Comparison of ENCODE assay signal across 8 cellular contexts in genomic region chr1:201714542-201715276, GRCh38.
DNase-seq lines count a peak whose midpoint lies in the region; ATAC-seq, FAIRE-seq and TF ChIP-seq lines count a peak whose summit lies in the region.

No MANE protein-coding gene starts in this region.

- DNase-seq in DMS 273 treated with DMSO at 0.1 percent for 48 hours (lab: John Stamatoyannopoulos, UW) (peak; percentile 32), RCC 7860 (ENCODE audit: low spot score) (peak; percentile 100), epithelial cell of prostate (ENCODE audit: low read depth, low spot score) (peak; percentile 92), neural progenitor cell (ENCODE audit: low spot score) (peak; percentile 44), progenitor cell of endocrine pancreas (ENCODE audit: low spot score, unreplicated experiment) (no peak)

- H3K4me1 Mint-ChIP-seq in neural progenitor cell (peaks cover 42% of the 10 kb centered on the region), progenitor cell of endocrine pancreas (ENCODE audit: low read depth) (peaks cover 1% of the 10 kb centered on the region)
- H3K4me1 Mint-ChIP-seq in activated T-helper 17 cell treated with anti-CD3 and anti-CD28 coated beads, Interleukin-2, amount 50 U/mL, for 72 hours = no peaks in the 10 kb centered on the region

- H3K4me3 Mint-ChIP-seq in neural progenitor cell (no peak overlapping the region), progenitor cell of endocrine pancreas (ENCODE audit: low read depth) (no peak overlapping the region)
- no peak overlapping the region for H3K4me3 Mint-ChIP-seq in activated T-helper 17 cell treated with anti-CD3 and anti-CD28 coated beads, Interleukin-2, amount 50 U/mL, for 72 hours

- H3K36me3 Mint-ChIP-seq in neural progenitor cell (peaks cover 20% of the 10 kb centered on the region), progenitor cell of endocrine pancreas (ENCODE audit: insufficient read depth) (no peaks in the 10 kb centered on the region)
- no peaks in the 10 kb centered on the region for H3K36me3 Mint-ChIP-seq in activated T-helper 17 cell treated with anti-CD3 and anti-CD28 coated beads, Interleukin-2, amount 50 U/mL, for 72 hours (ENCODE audit: low read depth)

- H3K27ac ChIP-seq in epithelial cell of prostate = peak overlapping the region; percentile 86
- H3K27ac ChIP-seq in neural progenitor cell = peak overlapping the region; percentile 77

- H3K4me1 ChIP-seq in neural progenitor cell = peaks cover 49% of the 10 kb centered on the region

- no peak for ATAC-seq in activated T-helper 17 cell treated with anti-CD3 and anti-CD28 coated beads, Interleukin-2, amount 50 U/mL, for 72 hours (replicated peaks)
- ATAC-seq in HG02885 (IDR thresholded peaks at IDR 0.05; ENCODE audit: poor library complexity, unreplicated experiment) = no peak
- ATAC-seq in HG03342 (IDR thresholded peaks at IDR 0.05; ENCODE audit: unreplicated experiment) = no peak

- no peaks in the 10 kb centered on the region for H3K9me3 Mint-ChIP-seq in neural progenitor cell
- H3K9me3 Mint-ChIP-seq in activated T-helper 17 cell treated with anti-CD3 and anti-CD28 coated beads, Interleukin-2, amount 50 U/mL, for 72 hours = no peaks in the 10 kb centered on the region
- H3K9me3 Mint-ChIP-seq in progenitor cell of endocrine pancreas (ENCODE audit: low read depth) = no peaks in the 10 kb centered on the region

- no peak overlapping the region for H3K4me3 ChIP-seq in neural progenitor cell

- TF ChIP-seq CTCF in neural progenitor cell (IDR thresholded peaks at IDR 0.05) = no peak
- TF ChIP-seq CTCF in progenitor cell of endocrine pancreas (IDR thresholded peaks at IDR 0.05; ENCODE audit: unreplicated experiment) = no peak

- H3K27me3 Mint-ChIP-seq in neural progenitor cell (ENCODE audit: insufficient read depth, low read depth) (peaks cover 4% of the 10 kb centered on the region), progenitor cell of endocrine pancreas (no peaks in the 10 kb centered on the region)
- H3K27me3 Mint-ChIP-seq in activated T-helper 17 cell treated with anti-CD3 and anti-CD28 coated beads, Interleukin-2, amount 50 U/mL, for 72 hours = no peaks in the 10 kb centered on the region

- no peak overlapping the region for H3K9ac ChIP-seq in neural progenitor cell

- H3K27ac Mint-ChIP-seq in neural progenitor cell (peak overlapping the region; percentile 14), progenitor cell of endocrine pancreas (no peak overlapping the region)
- no peak overlapping the region for H3K27ac Mint-ChIP-seq in activated T-helper 17 cell treated with anti-CD3 and anti-CD28 coated beads, Interleukin-2, amount 50 U/mL, for 72 hours

- peaks cover 16% of the 10 kb centered on the region for H3F3A ChIP-seq in neural progenitor cell (ENCODE audit: low read depth)

- no peaks in the 10 kb centered on the region for H4K20me1 ChIP-seq in neural progenitor cell (ENCODE audit: low read depth)

- H3K36me3 ChIP-seq in neural progenitor cell = no peaks in the 10 kb centered on the region

- FAIRE-seq in RCC 7860 (lab: Jason Lieb, UNC) = peak; percentile 96

- H2AFZ ChIP-seq in neural progenitor cell (replicated peaks) = no peak overlapping the region

- no peaks in the 10 kb centered on the region for H3K9me3 ChIP-seq in neural progenitor cell (ENCODE audit: low read depth)

- no peaks in the 10 kb centered on the region for H3K27me3 ChIP-seq in neural progenitor cell

- no peaks in the 10 kb centered on the region for H3K79me2 ChIP-seq in neural progenitor cell (ENCODE audit: low read depth)

- peak overlapping the region; percentile 5 for H3K4me2 ChIP-seq in neural progenitor cell
